Comparison of ENCODE assay signal across 15 cellular contexts in genomic region chr3:179745109-179745508, GRCh38.
DNase-seq lines count a peak whose midpoint lies in the region; ATAC-seq and TF ChIP-seq lines count a peak whose summit lies in the region.
"Had no signal": no experiment of that assay in that cellular context is flagged by ENCODE, and none has a peak within 500 bp of the region (broad histone marks: within the 10 kb centered on the region; RNA-seq: fewer than 3 reads in every experiment).

No MANE protein-coding gene starts in this region.

- BruUV-seq in A673 (replicated peaks; lab: Mats Ljungman, UMichigan): no TSS peak

- no peak overlapping the region for H2BK15ac ChIP-seq in H9 (ENCODE audit: low read depth, low read length)

- H3K4ac ChIP-seq in H9 (ENCODE audit: low read depth, low read length): no peak overlapping the region

- H2BK12ac ChIP-seq in H9 (ENCODE audit: insufficient read length, low read depth, low read length): no peak overlapping the region

- no peak for TF ChIP-seq CTCF in A673 (conservative IDR thresholded peaks at IDR 0.05; ENCODE audit: low read depth, low read length)
- TF ChIP-seq CTCF in H9 (conservative IDR thresholded peaks at IDR 0.05): no peak
- TF ChIP-seq CTCF in endothelial cell (IDR thresholded peaks at IDR 0.05; ENCODE audit: unreplicated experiment): no peak
- no peak for TF ChIP-seq CTCF in mucosa of descending colon (IDR thresholded peaks at IDR 0.05)

- ATAC-seq in mucosa of descending colon (peak; percentile 70), GM19395 (IDR thresholded peaks at IDR 0.05; ENCODE audit: unreplicated experiment) (no peak), HG03521 (IDR thresholded peaks at IDR 0.05; ENCODE audit: unreplicated experiment) (no peak)

- H3K14ac ChIP-seq in H9 (ENCODE audit: insufficient read depth, low read length): no peak overlapping the region

- H3K23me2 ChIP-seq in H9 (ENCODE audit: insufficient read length, low read depth, low read length, poor library complexity, severe bottlenecking): no peaks in the 10 kb centered on the region

- no peak overlapping the region for H3K4me2 ChIP-seq in H9 (ENCODE audit: insufficient read depth, insufficient read length, low read length)

- H4K8ac ChIP-seq in H9 (replicated peaks; ENCODE audit: insufficient read length, low read depth, low read length): no peak overlapping the region

- no peak overlapping the region for H3K4me3 Mint-ChIP-seq in H9
- H3K4me3 Mint-ChIP-seq in endothelial cell (ENCODE audit: unreplicated experiment): no peak overlapping the region
- H3K4me3 Mint-ChIP-seq: CD4-positive, alpha-beta T cell had no signal

- no peak overlapping the region for H3K23ac ChIP-seq in H9 (ENCODE audit: insufficient read length, low read depth, low read length)

- H3K9me3 Mint-ChIP-seq in H9 (no peaks in the 10 kb centered on the region), endothelial cell (ENCODE audit: unreplicated experiment) (no peaks in the 10 kb centered on the region)
- H3K9me3 Mint-ChIP-seq: CD4-positive, alpha-beta T cell had no signal

- H3K27ac Mint-ChIP-seq in H9: peak overlapping the region in 2 of 3 experiments; percentile 71 to 81; a peak in 3 of 7 replicates
- H3K27ac Mint-ChIP-seq in endothelial cell (ENCODE audit: unreplicated experiment): peak overlapping the region; percentile 78
- H3K27ac Mint-ChIP-seq: CD4-positive, alpha-beta T cell had no signal

- H3K4me1 ChIP-seq in A673 (ENCODE audit: insufficient read depth, low read length, poor library complexity, severe bottlenecking): peaks cover 35% of the 10 kb centered on the region
- no peaks in the 10 kb centered on the region for H3K4me1 ChIP-seq in H9 (ENCODE audit: insufficient read depth, low read length)
- H3K4me1 ChIP-seq in mucosa of descending colon (ENCODE audit: low read depth): no peaks in the 10 kb centered on the region
- H3K4me1 ChIP-seq: BE2C, Caco-2, HAP-1 had no signal

- no peaks in the 10 kb centered on the region for H4K20me1 ChIP-seq in H9 (ENCODE audit: control insufficient read depth, insufficient read depth, insufficient read length)

- H3K9ac ChIP-seq in H9 (ENCODE audit: extremely low read depth, insufficient read length, low read length): no peak overlapping the region

- no peak overlapping the region for H3T11ph ChIP-seq in H9 (ENCODE audit: low read length)

- H3K36me3 ChIP-seq in A673 (ENCODE audit: insufficient read depth, low read length, poor library complexity, severe bottlenecking) (peaks cover 9% of the 10 kb centered on the region), mucosa of descending colon (ENCODE audit: low read depth) (no peaks in the 10 kb centered on the region)

- H3K36me3 Mint-ChIP-seq in H9 (ENCODE audit: insufficient read depth in 1 of 3, low read depth in 3 of 3): peaks cover 17 to 35% (median 26%) of the 10 kb centered on the region in 3 experiments
- H3K36me3 Mint-ChIP-seq in endothelial cell (ENCODE audit: low read depth, unreplicated experiment): peaks cover 32% of the 10 kb centered on the region

- H2AFZ ChIP-seq in H9 (ENCODE audit: low read length): no peak overlapping the region

- CTCF ChIA-PET in A673 (lab: Charles Lee): no interaction called here

- H4K91ac ChIP-seq in H9 (ENCODE audit: insufficient read length, low read depth, low read length): no peak overlapping the region

- no peak overlapping the region for H2BK120ac ChIP-seq in H9 (ENCODE audit: low read depth, low read length, poor library complexity, severe bottlenecking)

- H3K27me3 ChIP-seq in A673 (replicated peaks; ENCODE audit: insufficient read depth, low read depth, low read length, poor library complexity): no peaks in the 10 kb centered on the region
- H3K27me3 ChIP-seq in H9 (ENCODE audit: insufficient read depth, low read length): no peaks in the 10 kb centered on the region
- H3K27me3 ChIP-seq: BE2C had no signal

- H3K27ac ChIP-seq in A673 (ENCODE audit: low read depth, low read length, poor library complexity, severe bottlenecking): peak overlapping the region; percentile 84
- no peak overlapping the region for H3K27ac ChIP-seq in H9 (ENCODE audit: insufficient read length, low read depth, low read length)
- H3K27ac ChIP-seq: C4-2B had no signal

- H4K5ac ChIP-seq in H9 (ENCODE audit: insufficient read length, low read depth, low read length): no peak overlapping the region

- peaks cover 9 to 10% of the 10 kb centered on the region in 2 experiments for H3K4me1 Mint-ChIP-seq in H9
- H3K4me1 Mint-ChIP-seq in endothelial cell (ENCODE audit: unreplicated experiment): peaks cover 29% of the 10 kb centered on the region

- DNase-seq in A673 (ENCODE audit: low spot score) (peak; percentile 70), H9 (no peak), endothelial cell (ENCODE audit: low spot score) (no peak), mucosa of descending colon (peak in 1 of 3 donors; percentile 16), GF-D8 (lab: John Stamatoyannopoulos, UW) (no peak), NCI-H187 treated with DMSO at 0.1 percent for 48 hours (lab: John Stamatoyannopoulos, UW) (no peak)
- DNase-seq: ACHN; BE2C; Caco-2; CD4-positive, alpha-beta T cell; GOT3 had no signal

- intact Hi-C loops in A673 (cut with micrococcal nuclease; ENCODE audit: unreplicated experiment): no loop called here
- intact Hi-C loops in mucosa of descending colon (cut with DNase I, micrococcal nuclease): no loop called here

- H3K27me3 Mint-ChIP-seq in H9 (ENCODE audit: low read depth) (no peaks in the 10 kb centered on the region), endothelial cell (ENCODE audit: unreplicated experiment) (peaks cover 6% of the 10 kb centered on the region)
- H3K27me3 Mint-ChIP-seq: CD4-positive, alpha-beta T cell had no signal

- no peak overlapping the region for H3K18ac ChIP-seq in H9 (ENCODE audit: insufficient read length, low read depth, low read length)

- no peaks in the 10 kb centered on the region for H3K79me1 ChIP-seq in H9 (ENCODE audit: insufficient read depth, low read depth, low read length, poor library complexity, severe bottlenecking)

- no peak overlapping the region for H2AK5ac ChIP-seq in H9 (ENCODE audit: insufficient read length, low read length)

- H2BK5ac ChIP-seq in H9 (ENCODE audit: insufficient read length, low read length): no peak overlapping the region

- WGBS in H9 (ENCODE audit: extremely low coverage, insufficient read length, low lambda C conversion rate): no CpG with 5 or more reads among the region's 4 CpGs

- H2BK20ac ChIP-seq in H9 (ENCODE audit: low read depth, low read length, poor library complexity, severe bottlenecking): no peak overlapping the region

- H3K9me3 ChIP-seq in A673 (ENCODE audit: low read depth, low read length, poor library complexity, severe bottlenecking): no peaks in the 10 kb centered on the region
- H3K9me3 ChIP-seq in H9 (ENCODE audit: control insufficient read depth, low read depth, low read length): no peaks in the 10 kb centered on the region
- no peaks in the 10 kb centered on the region for H3K9me3 ChIP-seq in mucosa of descending colon
- H3K9me3 ChIP-seq: BE2C, Caco-2, HAP-1 had no signal

- H3K56ac ChIP-seq in H9 (ENCODE audit: insufficient read length, low read depth, low read length): no peak overlapping the region

- POLR2A ChIA-PET in A673 (lab: Charles Lee; ENCODE audit: low non-redundant PET): no interaction called here

- H3K4me3 ChIP-seq in A673 (ENCODE audit: low read depth, low read length, poor library complexity, severe bottlenecking) (no peak overlapping the region), mucosa of descending colon (no peak overlapping the region)
- H3K4me3 ChIP-seq: HAP-1 had no signal

- H3K79me2 ChIP-seq in H9 (ENCODE audit: insufficient read depth, low read length): no peaks in the 10 kb centered on the region
